8 cellular contexts compared by ENCODE assay signal in genomic region chr1:21302747-21303715, GRCh38. TPM values are rescaled to one million over a fixed set of nuclear protein-coding genes. Genes with fewer than 3 reads are reported as not detected.
DNase-seq lines count a peak whose midpoint lies in the region; ATAC-seq and TF ChIP-seq lines count a peak whose summit lies in the region.

No MANE protein-coding gene starts in this region.

- H3K9me3 Mint-ChIP-seq in activated naive CD8-positive, alpha-beta T cell (ENCODE audit: low read depth) = no peaks in the 10 kb centered on the region
- H3K9me3 Mint-ChIP-seq in activated naive CD8-positive, alpha-beta T cell treated with anti-CD3 and anti-CD28 coated beads for 36 hours = no peaks in the 10 kb centered on the region

- H3K27ac Mint-ChIP-seq in activated naive CD8-positive, alpha-beta T cell = peak overlapping the region; percentile 28
- H3K27ac Mint-ChIP-seq in activated naive CD8-positive, alpha-beta T cell treated with anti-CD3 and anti-CD28 coated beads for 36 hours = no peak overlapping the region

- H3K4me3 Mint-ChIP-seq in activated naive CD8-positive, alpha-beta T cell = no peak overlapping the region
- H3K4me3 Mint-ChIP-seq in activated naive CD8-positive, alpha-beta T cell treated with anti-CD3 and anti-CD28 coated beads for 36 hours = no peak overlapping the region

- H3K27ac ChIP-seq in uterus = peak overlapping the region; percentile 21 to 30

- peaks cover 3 to 5% of the 10 kb centered on the region in 2 donors for H3K4me1 ChIP-seq in uterus

- H3K9me3 ChIP-seq in uterus = no peaks in the 10 kb centered on the region

- no peaks in the 10 kb centered on the region for H3K27me3 ChIP-seq in uterus

- peak in 2 of 4 experiments; percentile 22 to 30 for TF ChIP-seq CTCF in uterus (IDR thresholded peaks at IDR 0.05)

- H3K4me1 Mint-ChIP-seq in activated naive CD8-positive, alpha-beta T cell (ENCODE audit: low read depth) = peaks cover 66% of the 10 kb centered on the region
- H3K4me1 Mint-ChIP-seq in activated naive CD8-positive, alpha-beta T cell treated with anti-CD3 and anti-CD28 coated beads for 36 hours = peaks cover 63% of the 10 kb centered on the region

- peaks cover 2% of the 10 kb centered on the region for H3K36me3 Mint-ChIP-seq in activated naive CD8-positive, alpha-beta T cell
- peaks cover 12% of the 10 kb centered on the region for H3K36me3 Mint-ChIP-seq in activated naive CD8-positive, alpha-beta T cell treated with anti-CD3 and anti-CD28 coated beads for 36 hours

- H3K4me3 ChIP-seq in uterus = no peak overlapping the region

- no peak for DNase-seq in activated naive CD8-positive, alpha-beta T cell treated with anti-CD3 and anti-CD28 coated beads for 36 hours
- peak; percentile 75 for DNase-seq in amniotic epithelial cell (ENCODE audit: low read depth)
- DNase-seq in iPS-NIHi7 (ENCODE audit: extremely low spot score) = peak; percentile 56
- DNase-seq in uterus = no peak
- no peak for DNase-seq in activated CD8-positive, alpha-beta memory T cell treated with anti-CD3 and anti-CD28 coated beads for 24 hours
- no peak for DNase-seq in dedifferentiated amniotic fluid mesenchymal stem cell (ENCODE audit: extremely low spot score)

- H3K36me3 ChIP-seq in uterus = no peaks in the 10 kb centered on the region

- ATAC-seq in GM18519 (IDR thresholded peaks at IDR 0.05; ENCODE audit: low FRiP score, unreplicated experiment) = no peak

- intact Hi-C loops in uterus (cut with DNase I; ENCODE audit: low total_unique reads) = no loop called here

- no peaks in the 10 kb centered on the region for H3K27me3 Mint-ChIP-seq in activated naive CD8-positive, alpha-beta T cell
- H3K27me3 Mint-ChIP-seq in activated naive CD8-positive, alpha-beta T cell treated with anti-CD3 and anti-CD28 coated beads for 36 hours = no peaks in the 10 kb centered on the region

- no peak for TF ChIP-seq POLR2A in uterus (IDR thresholded peaks at IDR 0.05)

RNA-seq across cellular contexts. Expression of gene ECE1, which starts 12.8 kb away (rescaled TPM):
- total RNA-seq in activated naive CD8-positive, alpha-beta T cell treated with anti-CD3 and anti-CD28 coated beads for 36 hours = 100 to 1,000 TPM in 1 of 2 experiments, 10 to 100 TPM in 1; 95.6 to 101 TPM
- 100 to 1,000 TPM in 1 of 4 donors, 10 to 100 TPM in 3; 45.6 to 175 (median 59.1) TPM for total RNA-seq in uterus

Comparison
In these comparisons a context has a peak if more than half of its experiments do, and no peak if none do; other contexts are left out.
1. DNase-seq: peak in amniotic epithelial cell (single experiment) and iPS-NIHi7 (single experiment); none in activated naive CD8-positive, alpha-beta T cell treated with anti-CD3 and anti-CD28 coated beads for 36 hours (single experiment), uterus (0 of 2), activated CD8-positive, alpha-beta memory T cell treated with anti-CD3 and anti-CD28 coated beads for 24 hours (single experiment) and dedifferentiated amniotic fluid mesenchymal stem cell (single experiment).